Comparison of ENCODE assay signal across 28 cellular contexts in genomic region chrX:13345037-13345436, GRCh38. TPM values are rescaled to one million over a fixed set of nuclear protein-coding genes. Genes with fewer than 3 reads are reported as not detected.
DNase-seq lines count a peak whose midpoint lies in the region; TF ChIP-seq lines count a peak whose summit lies in the region.
"Had no signal": no experiment of that assay in that cellular context is flagged by ENCODE, and none has a peak within 500 bp of the region (broad histone marks: within the 10 kb centered on the region; RNA-seq: fewer than 3 reads in every experiment).

No MANE protein-coding gene starts in this region.

- no peak overlapping the region for H3K4me3 ChIP-seq in BLaER1
- no peak overlapping the region for H3K4me3 ChIP-seq in tibial nerve
- H3K4me3 ChIP-seq: GM23338, heart right ventricle, uterus had no signal

- TF ChIP-seq CTCF in HFFc6 (IDR thresholded peaks at IDR 0.05) (no peak), tibial nerve (IDR thresholded peaks at IDR 0.05) (no peak)

- H4K20me1 ChIP-seq in BLaER1 = no peaks in the 10 kb centered on the region

- no peaks in the 10 kb centered on the region for H3K27me3 Mint-ChIP-seq in HFFc6 (ENCODE audit: insufficient read depth)
- H3K27me3 Mint-ChIP-seq: activated CD8-positive, alpha-beta T cell treated with anti-CD3 and anti-CD28 coated beads for 36 hours had no signal

- H3K9ac ChIP-seq in BLaER1 = no peak overlapping the region

- no peaks in the 10 kb centered on the region for H3K36me3 Mint-ChIP-seq in HFFc6 (ENCODE audit: low read depth)

- no peak overlapping the region for H3K4me3 Mint-ChIP-seq in HFFc6
- H3K4me3 Mint-ChIP-seq: activated CD8-positive, alpha-beta T cell treated with anti-CD3 and anti-CD28 coated beads for 36 hours; activated naive CD4-positive, alpha-beta T cell treated with anti-CD3 and anti-CD28 coated beads for 36 hours; activated T-cell treated with anti-CD3 and anti-CD28 coated beads, Interleukin-2, amount 50 U/mL, for 24 hours; GM23338 had no signal

- H3K4me1 ChIP-seq in BLaER1 (peaks cover 26% of the 10 kb centered on the region), tibial nerve (no peaks in the 10 kb centered on the region)
- H3K4me1 ChIP-seq: BE2C, heart right ventricle, uterus had no signal

- no peaks in the 10 kb centered on the region for H3K9me3 Mint-ChIP-seq in HFFc6
- H3K9me3 Mint-ChIP-seq: activated CD8-positive, alpha-beta T cell treated with anti-CD3 and anti-CD28 coated beads for 36 hours; activated naive CD4-positive, alpha-beta T cell treated with anti-CD3 and anti-CD28 coated beads for 36 hours; activated T-cell treated with anti-CD3 and anti-CD28 coated beads, Interleukin-2, amount 50 U/mL, for 24 hours; GM23338 had no signal

- DNase-seq in Kasumi-1 (lab: John Stamatoyannopoulos, UW) = peak; percentile 17 to 27
- DNase-seq in SKM-1 (lab: John Stamatoyannopoulos, UW; ENCODE audit: unreplicated experiment) = peak; percentile 4
- peak; percentile 21 for DNase-seq in left kidney (ENCODE audit: low read depth, low spot score)
- no peak for DNase-seq in COR-L47 (lab: John Stamatoyannopoulos, UW)
- DNase-seq in HFFc6 = no peak
- no peak for DNase-seq in substantia nigra (lab: John Stamatoyannopoulos, UW)
- DNase-seq in tibial nerve (ENCODE audit: low spot score in 2 of 2) = no peak
- DNase-seq: activated CD8-positive, alpha-beta T cell treated with anti-CD3 and anti-CD28 coated beads for 36 hours; activated naive CD4-positive, alpha-beta T cell treated with anti-CD3 and anti-CD28 coated beads for 36 hours; activated T-cell treated with anti-CD3 and anti-CD28 coated beads, Interleukin-2, amount 50 U/mL, for 24 hours; BE2C; dermis blood vessel endothelial cell; heart right ventricle; KG1; NCI-H1092 treated with DMSO at 0.1 percent for 48 hours; NCI-H2081; NCI-H524 treated with DMSO at 0.1 percent for 48 hours; nucleus accumbens; retina; SHP77 treated with DMSO at 0.1 percent for 48 hours; stimulated activated CD4-positive, alpha-beta T cell treated with anti-CD3 and anti-CD28 coated beads, Interleukin-12 subunit alpha, Interleukin-12 subunit beta, amount 100 ng/mL, for 4 hours; stimulated activated CD8-positive, alpha-beta memory T cell treated with anti-CD3 and anti-CD28 coated beads, Interleukin-4, amount 100 ng/mL, for 48 hours; uterus had no signal

- no peaks in the 10 kb centered on the region for H3K36me3 ChIP-seq in BLaER1
- H3K36me3 ChIP-seq in tibial nerve = no peaks in the 10 kb centered on the region
- H3K36me3 ChIP-seq: BE2C, heart right ventricle, uterus had no signal

- H3K27me3 ChIP-seq in BLaER1 = no peaks in the 10 kb centered on the region
- no peaks in the 10 kb centered on the region for H3K27me3 ChIP-seq in tibial nerve
- H3K27me3 ChIP-seq: BE2C, uterus had no signal

- TF ChIP-seq POLR2A in tibial nerve (IDR thresholded peaks at IDR 0.05) = no peak

- no peak for TF ChIP-seq EP300 in tibial nerve (IDR thresholded peaks at IDR 0.05)

- H3K4me2 ChIP-seq in BLaER1 = peak overlapping the region; percentile 44
- H3K4me2 ChIP-seq: GM23338 had no signal

- no peak overlapping the region for H3K27ac Mint-ChIP-seq in HFFc6
- H3K27ac Mint-ChIP-seq: activated CD8-positive, alpha-beta T cell treated with anti-CD3 and anti-CD28 coated beads for 36 hours; activated naive CD4-positive, alpha-beta T cell treated with anti-CD3 and anti-CD28 coated beads for 36 hours; activated T-cell treated with anti-CD3 and anti-CD28 coated beads, Interleukin-2, amount 50 U/mL, for 24 hours; GM23338 had no signal

- H3K4me1 Mint-ChIP-seq in HFFc6 (ENCODE audit: low read depth) = peaks cover 20% of the 10 kb centered on the region
- H3K4me1 Mint-ChIP-seq: GM23338 had no signal

- 58 to 69% methylated on average over 4 of the region's 4 CpGs for WGBS in tibial nerve, 2 donors

- H3K27ac ChIP-seq in BLaER1 = no peak overlapping the region; the same call in 1 of the 2 replicates
- no peak overlapping the region for H3K27ac ChIP-seq in substantia nigra (ENCODE audit: low read depth, low read length, poor library complexity, severe bottlenecking)
- no peak overlapping the region for H3K27ac ChIP-seq in tibial nerve
- H3K27ac ChIP-seq: heart right ventricle, uterus had no signal

- H3K9me3 ChIP-seq in BLaER1 = peaks cover 5% of the 10 kb centered on the region; the same call in 1 of the 2 replicates
- no peaks in the 10 kb centered on the region for H3K9me3 ChIP-seq in tibial nerve
- H3K9me3 ChIP-seq: BE2C, heart right ventricle, uterus had no signal

RNA-seq across cellular contexts. Expression of gene ATXN3L, which starts 25.2 kb away (rescaled TPM):
- total RNA-seq in HFFc6 (2021; fragmentation: NEBNext Ultra II Directional; extraction: Animal tissue kit (Norgen Biotek cat#: 25700)) = not detected
- not detected for total RNA-seq in tibial nerve
- total RNA-seq: A172; activated CD8-positive, alpha-beta T cell treated with anti-CD3 and anti-CD28 coated beads for 36 hours; activated naive CD4-positive, alpha-beta T cell treated with anti-CD3 and anti-CD28 coated beads for 36 hours; cardiac septum; dermis blood vessel endothelial cell; GM23338; heart right ventricle; liver; uterus had no signal

Comparison
In these comparisons a context has a peak if more than half of its experiments do, and no peak if none do; other contexts are left out.
1. DNase-seq: peak in Kasumi-1 (2 of 2), SKM-1 (single experiment) and left kidney (single experiment); none in COR-L47 (single experiment), HFFc6 (single experiment), substantia nigra (0 of 49) and tibial nerve (0 of 2).